28 cellular contexts compared by ENCODE assay signal in genomic region chr18:44503854-44504253, GRCh38.
"Had no signal": no experiment of that assay in that cellular context is flagged by ENCODE, and none has a peak within 500 bp of the region (broad histone marks: within the 10 kb centered on the region; RNA-seq: fewer than 3 reads in every experiment).

No MANE protein-coding gene starts in this region.

- DNase-seq: activated CD4-positive, alpha-beta memory T cell treated with anti-CD3 and anti-CD28 coated beads, Interleukin-2, amount 10 ng/mL, durations not matched to agents 7 days and 5 days; activated CD4-positive, alpha-beta T cell treated with anti-CD3 and anti-CD28 coated beads for 1 hour; activated CD4-positive, alpha-beta T cell treated with anti-CD3 and anti-CD28 coated beads for 48 hours; activated CD4-positive, CD25-positive, alpha-beta regulatory T cell; activated effector memory CD4-positive, alpha-beta T cell treated with anti-CD3 and anti-CD28 coated beads, Interleukin-2, amount 50 U/mL, for 16 hours; activated naive CD4-positive, alpha-beta T cell; activated naive CD4-positive, alpha-beta T cell treated with anti-CD3 and anti-CD28 coated beads, Interleukin-2, amount 50 U/mL, for 16 hours; activated naive CD8-positive, alpha-beta T cell treated with anti-CD3 and anti-CD28 coated beads for 36 hours; activated T-cell treated with anti-CD3 and anti-CD28 coated beads, Interleukin-2, amount 50 U/mL, for 1 hour; activated T-cell treated with anti-CD3 and anti-CD28 coated beads, Interleukin-2, amount 50 U/mL, for 72 hours; amniotic stem cell; aorta; MM.1S; NCI-H1092 treated with DMSO at 0.1 percent for 48 hours; NCI-H1436; NCI-H1694; NCI-H1930; NCI-H2081 treated with DMSO at 0.1 percent for 48 hours; NCI-H226; NCI-H446 treated with DMSO at 0.1 percent for 48 hours; NCI-H524; PC-9; SIG-M5; T1000; WERI-Rb-1 had no signal

- H3K9me3 Mint-ChIP-seq: activated CD4-positive, alpha-beta memory T cell treated with anti-CD3 and anti-CD28 coated beads, Interleukin-2, amount 10 ng/mL, durations not matched to agents 7 days and 5 days; activated naive CD8-positive, alpha-beta T cell treated with anti-CD3 and anti-CD28 coated beads for 36 hours; activated T-cell treated with anti-CD3 and anti-CD28 coated beads, Interleukin-2, amount 50 U/mL, for 72 hours; activated T-helper 17 cell treated with anti-CD3 and anti-CD28 coated beads, Interleukin-2, amount 50 U/mL, for 72 hours; central memory CD8-positive, alpha-beta T cell had no signal

- H3K36me3 Mint-ChIP-seq: activated naive CD8-positive, alpha-beta T cell treated with anti-CD3 and anti-CD28 coated beads for 36 hours had no signal

- ATAC-seq: activated T-cell treated with anti-CD3 and anti-CD28 coated beads, Interleukin-2, amount 50 U/mL, for 72 hours; activated T-helper 17 cell treated with anti-CD3 and anti-CD28 coated beads, Interleukin-2, amount 50 U/mL, for 72 hours; Right ventricle myocardium inferior had no signal

- H3K27ac Mint-ChIP-seq: activated CD4-positive, alpha-beta memory T cell treated with anti-CD3 and anti-CD28 coated beads, Interleukin-2, amount 10 ng/mL, durations not matched to agents 7 days and 5 days; activated naive CD8-positive, alpha-beta T cell treated with anti-CD3 and anti-CD28 coated beads for 36 hours; activated T-cell treated with anti-CD3 and anti-CD28 coated beads, Interleukin-2, amount 50 U/mL, for 72 hours; activated T-helper 17 cell treated with anti-CD3 and anti-CD28 coated beads, Interleukin-2, amount 50 U/mL, for 72 hours had no signal

- H3K27me3 Mint-ChIP-seq: activated CD4-positive, alpha-beta memory T cell treated with anti-CD3 and anti-CD28 coated beads, Interleukin-2, amount 10 ng/mL, durations not matched to agents 7 days and 5 days; activated naive CD8-positive, alpha-beta T cell treated with anti-CD3 and anti-CD28 coated beads for 36 hours; activated T-helper 17 cell treated with anti-CD3 and anti-CD28 coated beads, Interleukin-2, amount 50 U/mL, for 72 hours; central memory CD8-positive, alpha-beta T cell had no signal

- H3K4me3 Mint-ChIP-seq: activated CD4-positive, alpha-beta memory T cell treated with anti-CD3 and anti-CD28 coated beads, Interleukin-2, amount 10 ng/mL, durations not matched to agents 7 days and 5 days; activated naive CD8-positive, alpha-beta T cell treated with anti-CD3 and anti-CD28 coated beads for 36 hours; activated T-cell treated with anti-CD3 and anti-CD28 coated beads, Interleukin-2, amount 50 U/mL, for 72 hours; activated T-helper 17 cell treated with anti-CD3 and anti-CD28 coated beads, Interleukin-2, amount 50 U/mL, for 72 hours; central memory CD8-positive, alpha-beta T cell had no signal

- H3K4me1 Mint-ChIP-seq: activated T-helper 17 cell treated with anti-CD3 and anti-CD28 coated beads, Interleukin-2, amount 50 U/mL, for 72 hours had no signal
